In genomic region chr10:14605231-14605925, GRCh38 we compare ENCODE assay signal across 8 cellular contexts.
DNase-seq lines count a peak whose midpoint lies in the region; ATAC-seq and TF ChIP-seq lines count a peak whose summit lies in the region.

No MANE protein-coding gene starts in this region.

- no peak for TF ChIP-seq POLR2A in GM18505 (IDR thresholded peaks at IDR 0.05; ENCODE audit: borderline replicate concordance, extremely low read depth, insufficient read depth, insufficient read length)

- H3K27ac ChIP-seq in A673 (ENCODE audit: low read depth, low read length, poor library complexity, severe bottlenecking) (no peak overlapping the region), epithelial cell of prostate (peak overlapping the region; percentile 28), rectal smooth muscle tissue (ENCODE audit: low read depth, low read length) (peak overlapping the region; percentile 74)

- no peak overlapping the region for H3K9ac ChIP-seq in rectal smooth muscle tissue (ENCODE audit: low read length)

- H3K4me3 ChIP-seq in A673 (ENCODE audit: low read depth, low read length, poor library complexity, severe bottlenecking) (peak overlapping the region; percentile 76), rectal smooth muscle tissue (ENCODE audit: low read length) (peak overlapping the region; percentile 65)

- H3K4me1 ChIP-seq in A673 (ENCODE audit: insufficient read depth, low read length, poor library complexity, severe bottlenecking) (peaks cover 19% of the 10 kb centered on the region), rectal smooth muscle tissue (ENCODE audit: control insufficient read depth, insufficient read depth, low read length) (no peaks in the 10 kb centered on the region)

- CTCF ChIA-PET in A673 (lab: Charles Lee), result no interaction called here

- no peaks in the 10 kb centered on the region for H3K9me3 ChIP-seq in A673 (ENCODE audit: low read depth, low read length, poor library complexity, severe bottlenecking)

- no peaks in the 10 kb centered on the region for H3K27me3 ChIP-seq in A673 (replicated peaks; ENCODE audit: insufficient read depth, low read depth, low read length, poor library complexity)
- H3K27me3 ChIP-seq in rectal smooth muscle tissue (ENCODE audit: control insufficient read depth, insufficient read depth, low read length), result no peaks in the 10 kb centered on the region

- H3K36me3 ChIP-seq in A673 (ENCODE audit: insufficient read depth, low read length, poor library complexity, severe bottlenecking) (no peaks in the 10 kb centered on the region), rectal smooth muscle tissue (ENCODE audit: control insufficient read depth, insufficient read depth, low read length) (no peaks in the 10 kb centered on the region)

- no TSS peak for BruUV-seq in A673 (replicated peaks; lab: Mats Ljungman, UMichigan)

- no peak for TF ChIP-seq CTCF in A673 (conservative IDR thresholded peaks at IDR 0.05; ENCODE audit: low read depth, low read length)

- intact Hi-C loops in A673 (cut with micrococcal nuclease; ENCODE audit: unreplicated experiment) (no loop called here), posterior cingulate gyrus (cut with DNase I) (no loop called here)

- ATAC-seq in GM18505 (IDR thresholded peaks at IDR 0.05; ENCODE audit: unreplicated experiment) (peak; percentile 36), HG03066 (IDR thresholded peaks at IDR 0.05; ENCODE audit: low read depth, unreplicated experiment) (peak; percentile 36)

- DNase-seq in A673 (ENCODE audit: low spot score), result no peak
- DNase-seq in SW480 (ENCODE audit: low spot score), result peak; percentile 43
- peak; percentile 50 for DNase-seq in epithelial cell of prostate (ENCODE audit: low read depth, low spot score)
- no peak for DNase-seq in NCI-H2171 (lab: John Stamatoyannopoulos, UW)
- DNase-seq in posterior cingulate gyrus, result no peak

- POLR2A ChIA-PET in A673 (lab: Charles Lee; ENCODE audit: low non-redundant PET), result no interaction called here

Comparison
In these comparisons a context has a peak if more than half of its experiments do, and no peak if none do; other contexts are left out.
1. DNase-seq: peak in SW480 (single experiment) and epithelial cell of prostate (single experiment); none in A673 (single experiment), NCI-H2171 (single experiment) and posterior cingulate gyrus (0 of 10).